Comparison of ENCODE assay signal across 3 cellular contexts in the genomic region with DNA sequence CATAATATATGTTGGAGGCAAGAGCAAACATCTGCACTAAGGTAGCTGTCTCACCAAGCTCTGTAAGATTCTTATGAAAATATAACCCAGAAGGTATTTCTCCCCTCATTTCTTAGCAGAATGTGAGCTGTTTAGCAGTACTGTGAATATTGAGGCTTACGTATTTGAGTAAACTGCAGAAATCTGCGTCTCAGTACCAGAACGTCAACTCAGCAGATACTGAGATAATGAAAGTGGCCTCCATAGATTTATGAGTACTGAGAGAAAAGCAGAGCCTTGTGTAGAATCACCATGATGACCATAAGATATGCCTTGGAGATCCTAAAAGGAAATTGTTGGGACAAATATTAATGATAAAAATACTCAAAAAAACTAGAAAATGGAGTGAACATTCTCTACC.
TF ChIP-seq lines count a peak whose summit lies in the region.

No MANE protein-coding gene starts in this region.

TF ChIP-seq in A549, 52 proteins besides CTCF, POLR2A, EP300 and RAD21 (continued from another document):
- TF ChIP-seq MAZ (IDR thresholded peaks at IDR 0.05; ENCODE audit: borderline replicate concordance, low read depth, low read length), result no peak
- TF ChIP-seq HOXA7 (CRISPR knock-in tag; IDR thresholded peaks at IDR 0.05), result no peak
- peak; percentile 17 for TF ChIP-seq MAFK (IDR thresholded peaks at IDR 0.05; ENCODE audit: partially characterized antibody)
- TF ChIP-seq CEBPB (IDR thresholded peaks at IDR 0.05), result no peak
- TF ChIP-seq POLR2AphosphoS2 (conservative IDR thresholded peaks at IDR 0.05; ENCODE audit: low read length), result no peak
- TF ChIP-seq CBX2 (IDR thresholded peaks at IDR 0.05; ENCODE audit: borderline replicate concordance, low read depth), result no peak

TF ChIP-seq in GM23338, 12 proteins besides CTCF, POLR2A, EP300 and RAD21 (continued from another document and continues in another):
- TF ChIP-seq STAT1 (IDR thresholded peaks at IDR 0.05; ENCODE audit: unreplicated experiment), result no peak
- no peak for TF ChIP-seq REST (IDR thresholded peaks at IDR 0.05; ENCODE audit: unreplicated experiment)
- TF ChIP-seq POLR2AphosphoS5 (IDR thresholded peaks at IDR 0.05; ENCODE audit: low read depth), result no peak
- TF ChIP-seq EZH2 (IDR thresholded peaks at IDR 0.05; ENCODE audit: low read depth, unreplicated experiment), result no peak
- no peak for TF ChIP-seq ZNF331 (CRISPR knock-in tag; IDR thresholded peaks at IDR 0.05; ENCODE audit: low read depth)
- TF ChIP-seq JUNB (IDR thresholded peaks at IDR 0.05; ENCODE audit: unreplicated experiment), result no peak
- no peak for TF ChIP-seq ZNF114 (CRISPR knock-in tag; IDR thresholded peaks at IDR 0.05)
- TF ChIP-seq EZH2phosphoT487 (IDR thresholded peaks at IDR 0.05; ENCODE audit: unreplicated experiment), result no peak
- TF ChIP-seq NANOG (IDR thresholded peaks at IDR 0.05; ENCODE audit: borderline replicate concordance), result no peak
- TF ChIP-seq, protein P1, sequence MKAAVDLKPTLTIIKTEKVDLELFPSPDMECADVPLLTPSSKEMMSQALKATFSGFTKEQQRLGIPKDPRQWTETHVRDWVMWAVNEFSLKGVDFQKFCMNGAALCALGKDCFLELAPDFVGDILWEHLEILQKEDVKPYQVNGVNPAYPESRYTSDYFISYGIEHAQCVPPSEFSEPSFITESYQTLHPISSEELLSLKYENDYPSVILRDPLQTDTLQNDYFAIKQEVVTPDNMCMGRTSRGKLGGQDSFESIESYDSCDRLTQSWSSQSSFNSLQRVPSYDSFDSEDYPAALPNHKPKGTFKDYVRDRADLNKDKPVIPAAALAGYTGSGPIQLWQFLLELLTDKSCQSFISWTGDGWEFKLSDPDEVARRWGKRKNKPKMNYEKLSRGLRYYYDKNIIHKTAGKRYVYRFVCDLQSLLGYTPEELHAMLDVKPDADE (IDR thresholded peaks at IDR 0.05), result no peak

TF ChIP-seq in H1, 55 proteins besides CTCF, POLR2A, EP300 and RAD21 (continued from another document):
- no peak for TF ChIP-seq NRF1 (IDR thresholded peaks at IDR 0.05; ENCODE audit: low read depth, low read length)
- no peak for TF ChIP-seq KDM1A (IDR thresholded peaks at IDR 0.05; ENCODE audit: borderline replicate concordance, low read length)
